ENCODE assay signal across 8 cellular contexts in genomic region chr4:41146716-41147506, GRCh38.
DNase-seq lines count a peak whose midpoint lies in the region; ATAC-seq, FAIRE-seq and TF ChIP-seq lines count a peak whose summit lies in the region.
"Had no signal": no experiment of that assay in that cellular context is flagged by ENCODE, and none has a peak within 500 bp of the region (broad histone marks: within the 10 kb centered on the region; RNA-seq: fewer than 3 reads in every experiment).

No MANE protein-coding gene starts in this region.

- peaks cover 4% of the 10 kb centered on the region for H3K79me2 ChIP-seq in mesendoderm (ENCODE audit: control insufficient read depth, insufficient read depth, low read length)

- H4K8ac ChIP-seq in mesendoderm (ENCODE audit: low read depth, low read length) = no peak overlapping the region

- no peak overlapping the region for H2BK15ac ChIP-seq in mesendoderm (replicated peaks; ENCODE audit: low read depth)

- TF ChIP-seq POLR2A in tibial nerve (IDR thresholded peaks at IDR 0.05) = no peak

- FAIRE-seq in endometrium (lab: Jason Lieb, UNC) = peak; percentile 62

- no peak overlapping the region for H2BK5ac ChIP-seq in mesendoderm (ENCODE audit: low read length)

- no peak overlapping the region for H4K5ac ChIP-seq in mesendoderm (ENCODE audit: low read length)

- H3K27me3 ChIP-seq in mesendoderm (ENCODE audit: insufficient read depth, low read length, poor library complexity) (no peaks in the 10 kb centered on the region), tibial nerve (no peaks in the 10 kb centered on the region)

- no peak for TF ChIP-seq CTCF in tibial nerve (IDR thresholded peaks at IDR 0.05)

- DNase-seq in RPMI7951 (ENCODE audit: low read depth) (peak; percentile 57), mesendoderm (no peak), tibial nerve (ENCODE audit: low spot score in 2 of 2) (peak; percentile 30 to 59), NCI-H524 (lab: John Stamatoyannopoulos, UW) (no peak)

- no peaks in the 10 kb centered on the region for H3K9me3 ChIP-seq in tibial nerve
- H3K9me3 ChIP-seq: neutrophil had no signal

- peaks cover 7% of the 10 kb centered on the region for H3K79me1 ChIP-seq in mesendoderm (ENCODE audit: low read length)

- TF ChIP-seq EP300 in tibial nerve (IDR thresholded peaks at IDR 0.05) = peak in 1 of 2 donors; percentile 62

- no peak overlapping the region for H3K4ac ChIP-seq in mesendoderm (ENCODE audit: low read depth, low read length)

- peak overlapping the region; percentile 44 for H3K56ac ChIP-seq in mesendoderm (ENCODE audit: low read length)

- H3K18ac ChIP-seq in mesendoderm (ENCODE audit: low read length) = peak overlapping the region; percentile 69

- H2AK5ac ChIP-seq in mesendoderm (ENCODE audit: low read length) = no peak overlapping the region

- H3K4me2 ChIP-seq in mesendoderm (ENCODE audit: low read length) = no peak overlapping the region

- peaks cover 2% of the 10 kb centered on the region for H3K4me1 ChIP-seq in mesendoderm (ENCODE audit: control insufficient read depth, low read depth, low read length)
- H3K4me1 ChIP-seq in tibial nerve = peaks cover 0 to 75% (median 38%) of the 10 kb centered on the region in 4 donors

- no peak overlapping the region for H2BK120ac ChIP-seq in mesendoderm (ENCODE audit: low read depth, low read length)

- no CpG with 5 or more reads among the region's 14 CpGs for WGBS in mesendoderm (ENCODE audit: extremely low coverage, insufficient coverage, low lambda C conversion rate)
- 21 to 24% methylated on average over 14 of the region's 14 CpGs for WGBS in tibial nerve, 2 donors

- no peaks in the 10 kb centered on the region for H3K36me3 ChIP-seq in mesendoderm (ENCODE audit: control insufficient read depth, insufficient read depth, low read length)
- no peaks in the 10 kb centered on the region for H3K36me3 ChIP-seq in tibial nerve
- H3K36me3 ChIP-seq: neutrophil had no signal

- peak overlapping the region; percentile 38 for H3K27ac ChIP-seq in mesendoderm (ENCODE audit: low read depth, low read length)
- peak overlapping the region; percentile 37 to 91 (median 63) for H3K27ac ChIP-seq in tibial nerve
- H3K27ac ChIP-seq: neutrophil had no signal

- H3K23ac ChIP-seq in mesendoderm (ENCODE audit: low read length) = no peak overlapping the region

- no peak overlapping the region for H3K9ac ChIP-seq in mesendoderm (ENCODE audit: low read length)

- ATAC-seq in HG03521 (IDR thresholded peaks at IDR 0.05; ENCODE audit: unreplicated experiment) = no peak
- ATAC-seq in HG03571 (IDR thresholded peaks at IDR 0.05; ENCODE audit: unreplicated experiment) = no peak

- H3K4me3 ChIP-seq in mesendoderm (ENCODE audit: low read length) (no peak overlapping the region), tibial nerve (peak overlapping the region in 1 of 4 donors; percentile 9)

Comparison
In these comparisons a context has a peak if more than half of its experiments do, and no peak if none do; other contexts are left out.
1. DNase-seq: peak in RPMI7951 (single experiment) and tibial nerve (2 of 2); none in mesendoderm (single experiment) and NCI-H524 (0 of 2).